In genomic region chr17:72648702-72649101, GRCh38 we compare ENCODE assay signal across 24 cellular contexts.
"Had no signal": no experiment of that assay in that cellular context is flagged by ENCODE, and none has a peak within 500 bp of the region (broad histone marks: within the 10 kb centered on the region; RNA-seq: fewer than 3 reads in every experiment).

No MANE protein-coding gene starts in this region.

- H3K36me3 ChIP-seq: MG63, SJSA1 had no signal

- FAIRE-seq: RCC 7860 had no signal

- H3K4me3 ChIP-seq: MG63, SJSA1, SK-N-MC had no signal

- H3K27ac ChIP-seq: SJSA1, SK-N-MC had no signal

- DNase-seq: IMR-90, Karpas-422, KG1, MG63, NCI-H1092, NCI-H1105 treated with DMSO at 0.1 percent for 48 hours, NCI-H1417 treated with DMSO at 0.1 percent for 48 hours, NCI-H146, NCI-H1694 treated with DMSO at 0.1 percent for 48 hours, NCI-H1930, NCI-H2081, NCI-H2107, NCI-H226, NCI-H446, NCI-H510A, NCI-H524 treated with DMSO at 0.1 percent for 48 hours, NCI-H69, NCI-H774, Right ventricle myocardium superior, RPMI8226, SIG-M5 had no signal

- H3K27me3 ChIP-seq: MG63, SJSA1 had no signal

- H3K4me1 ChIP-seq: SJSA1 had no signal

- H3K9me3 ChIP-seq: MG63, SJSA1 had no signal
